13 cellular contexts compared by ENCODE assay signal in genomic region chr4:84224522-84224921, GRCh38.
"Had no signal": no experiment of that assay in that cellular context is flagged by ENCODE, and none has a peak within 500 bp of the region (broad histone marks: within the 10 kb centered on the region; RNA-seq: fewer than 3 reads in every experiment).

No MANE protein-coding gene starts in this region.

- H3K27me3 ChIP-seq: body of pancreas, gastrocnemius medialis, upper lobe of left lung had no signal

- H3K9me3 ChIP-seq: body of pancreas, gastrocnemius medialis, upper lobe of left lung had no signal

- H3K36me3 ChIP-seq: gastrocnemius medialis, upper lobe of left lung had no signal

- ATAC-seq: body of pancreas, gastrocnemius medialis had no signal

- H3K27ac ChIP-seq: body of pancreas, coronary artery, gastrocnemius medialis, upper lobe of left lung had no signal

- DNase-seq: activated CD4-positive, alpha-beta T cell treated with anti-CD3 and anti-CD28 coated beads, Interleukin-2, amount 50 U/mL, for 1 hour; activated T-cell treated with anti-CD3 and anti-CD28 coated beads, Interleukin-2, amount 50 U/mL, for 1 hour; amniotic stem cell; body of pancreas; central memory CD4-positive, alpha-beta T cell; effector CD8-positive, alpha-beta T cell; gastrocnemius medialis; kidney glomerular epithelial cell; nephron progenitor cell; stimulated activated CD4-positive, alpha-beta T cell treated with anti-CD3 and anti-CD28 coated beads, Interleukin-4, amount 100 ng/mL, for 1 hour; stimulated activated CD8-positive, alpha-beta memory T cell treated with anti-CD3 and anti-CD28 coated beads, Interleukin-4, amount 100 ng/mL, for 48 hours; upper lobe of left lung had no signal

- H3K4me3 ChIP-seq: body of pancreas, coronary artery, gastrocnemius medialis, upper lobe of left lung had no signal

- H3K4me1 ChIP-seq: body of pancreas, gastrocnemius medialis, upper lobe of left lung had no signal
